In genomic region chr11:128343134-128343514, GRCh38 we compare ENCODE assay signal across 10 cellular contexts.
DNase-seq lines count a peak whose midpoint lies in the region; ATAC-seq and TF ChIP-seq lines count a peak whose summit lies in the region.
"Had no signal": no experiment of that assay in that cellular context is flagged by ENCODE, and none has a peak within 500 bp of the region (broad histone marks: within the 10 kb centered on the region; RNA-seq: fewer than 3 reads in every experiment).

No MANE protein-coding gene starts in this region.

- DNase-seq in H9 = no peak
- DNase-seq in activated CD4-positive, alpha-beta memory T cell treated with anti-CD3 and anti-CD28 coated beads for 36 hours = no peak
- no peak for DNase-seq in naive thymus-derived CD8-positive, alpha-beta T cell
- DNase-seq in DMS53 (lab: John Stamatoyannopoulos, UW) = no peak
- no peak for DNase-seq in ACHN
- no peak for DNase-seq in NCI-H748 (lab: John Stamatoyannopoulos, UW; ENCODE audit: unreplicated experiment)

- peak overlapping the region; percentile 42; the same call in 1 of the 2 replicates for H3K14ac ChIP-seq in H9 (ENCODE audit: insufficient read depth, low read length)

- no peaks in the 10 kb centered on the region for H3K79me2 ChIP-seq in H9 (ENCODE audit: insufficient read depth, low read length)

- H3K36me3 Mint-ChIP-seq in H9 (ENCODE audit: insufficient read depth in 1 of 3, low read depth in 3 of 3) = no peaks in the 10 kb centered on the region
- no peaks in the 10 kb centered on the region for H3K36me3 Mint-ChIP-seq in activated CD4-positive, alpha-beta memory T cell treated with anti-CD3 and anti-CD28 coated beads for 36 hours
- no peaks in the 10 kb centered on the region for H3K36me3 Mint-ChIP-seq in naive thymus-derived CD8-positive, alpha-beta T cell

- no peaks in the 10 kb centered on the region for H3K27me3 ChIP-seq in H9 (ENCODE audit: insufficient read depth, low read length)

- H3K9me3 Mint-ChIP-seq in H9 = no peaks in the 10 kb centered on the region
- no peaks in the 10 kb centered on the region for H3K9me3 Mint-ChIP-seq in activated CD4-positive, alpha-beta memory T cell treated with anti-CD3 and anti-CD28 coated beads for 36 hours
- H3K9me3 Mint-ChIP-seq in naive thymus-derived CD8-positive, alpha-beta T cell = peaks cover 0 to 11% (median 0%) of the 10 kb centered on the region in 9 donors
- H3K9me3 Mint-ChIP-seq: dendritic cell treated with granulocyte-macrophage colony-stimulating factor and Interleukin-4, amounts not matched to agents 40 ng/mL and 50 ng/mL, for 4 days had no signal

- no peak overlapping the region for H4K8ac ChIP-seq in H9 (replicated peaks; ENCODE audit: insufficient read length, low read depth, low read length)

- H2AK5ac ChIP-seq in H9 (ENCODE audit: insufficient read length, low read length) = no peak overlapping the region

- no peak overlapping the region for H3K56ac ChIP-seq in H9 (ENCODE audit: insufficient read length, low read depth, low read length)

- intact Hi-C loops in activated CD4-positive, alpha-beta memory T cell treated with anti-CD3 and anti-CD28 coated beads for 36 hours (cut with micrococcal nuclease) = loop anchor here (1.0 to 10.0 kb wide), 11 partner anchors 14 to 1662 kb away; partner anchors contain the start of genes FLI1 and PRDM10

- H3K9me3 ChIP-seq in H9 (ENCODE audit: control insufficient read depth, low read depth, low read length) = no peaks in the 10 kb centered on the region

- H3K23ac ChIP-seq in H9 (ENCODE audit: insufficient read length, low read depth, low read length) = no peak overlapping the region

- peaks cover 4% of the 10 kb centered on the region; the same call in 1 of the 2 replicates for H3K4me1 ChIP-seq in H9 (ENCODE audit: insufficient read depth, low read length)

- H3K27ac Mint-ChIP-seq in H9 = no peak overlapping the region; a peak in 1 of 7 replicates
- H3K27ac Mint-ChIP-seq in activated CD4-positive, alpha-beta memory T cell treated with anti-CD3 and anti-CD28 coated beads for 36 hours = peak overlapping the region; percentile 88
- H3K27ac Mint-ChIP-seq in naive thymus-derived CD8-positive, alpha-beta T cell = peak overlapping the region; percentile 97 to 100 (median 98)
- H3K27ac Mint-ChIP-seq: dendritic cell treated with granulocyte-macrophage colony-stimulating factor and Interleukin-4, amounts not matched to agents 40 ng/mL and 50 ng/mL, for 4 days had no signal

- H3K9ac ChIP-seq in H9 (ENCODE audit: extremely low read depth, insufficient read length, low read length) = no peak overlapping the region

- H2BK5ac ChIP-seq in H9 (ENCODE audit: insufficient read length, low read length) = no peak overlapping the region

- H4K20me1 ChIP-seq in H9 (ENCODE audit: control insufficient read depth, insufficient read depth, insufficient read length) = no peaks in the 10 kb centered on the region

- H3K4me2 ChIP-seq in H9 (ENCODE audit: insufficient read depth, insufficient read length, low read length) = no peak overlapping the region

- no peak overlapping the region for H2AFZ ChIP-seq in H9 (ENCODE audit: low read length)

- H2BK120ac ChIP-seq in H9 (ENCODE audit: low read depth, low read length, poor library complexity, severe bottlenecking) = no peak overlapping the region

- no peak overlapping the region for H3K18ac ChIP-seq in H9 (ENCODE audit: insufficient read length, low read depth, low read length)

- no peak overlapping the region for H2BK12ac ChIP-seq in H9 (ENCODE audit: insufficient read length, low read depth, low read length)

- peaks cover 22% of the 10 kb centered on the region in 2 experiments for H3K4me1 Mint-ChIP-seq in H9
- H3K4me1 Mint-ChIP-seq in activated CD4-positive, alpha-beta memory T cell treated with anti-CD3 and anti-CD28 coated beads for 36 hours (ENCODE audit: low read depth) = peaks cover 88% of the 10 kb centered on the region
- H3K4me1 Mint-ChIP-seq in naive thymus-derived CD8-positive, alpha-beta T cell = peaks cover 30 to 85% (median 72%) of the 10 kb centered on the region in 4 donors

- no peaks in the 10 kb centered on the region for H3K79me1 ChIP-seq in H9 (ENCODE audit: insufficient read depth, low read depth, low read length, poor library complexity, severe bottlenecking)

- no peaks in the 10 kb centered on the region for H3K27me3 Mint-ChIP-seq in H9 (ENCODE audit: low read depth)
- H3K27me3 Mint-ChIP-seq in activated CD4-positive, alpha-beta memory T cell treated with anti-CD3 and anti-CD28 coated beads for 36 hours = no peaks in the 10 kb centered on the region
- no peaks in the 10 kb centered on the region for H3K27me3 Mint-ChIP-seq in naive thymus-derived CD8-positive, alpha-beta T cell
- H3K27me3 Mint-ChIP-seq: dendritic cell treated with granulocyte-macrophage colony-stimulating factor and Interleukin-4, amounts not matched to agents 40 ng/mL and 50 ng/mL, for 4 days had no signal

- no peak overlapping the region for H3K4me3 Mint-ChIP-seq in H9
- H3K4me3 Mint-ChIP-seq in activated CD4-positive, alpha-beta memory T cell treated with anti-CD3 and anti-CD28 coated beads for 36 hours = peak overlapping the region; percentile 58
- H3K4me3 Mint-ChIP-seq in naive thymus-derived CD8-positive, alpha-beta T cell = peak overlapping the region in 6 of 10 donors; percentile 8 to 90 (median 79)
- H3K4me3 Mint-ChIP-seq: dendritic cell treated with granulocyte-macrophage colony-stimulating factor and Interleukin-4, amounts not matched to agents 40 ng/mL and 50 ng/mL, for 4 days had no signal

- CTCF ChIA-PET in activated CD4-positive, alpha-beta memory T cell treated with anti-CD3 and anti-CD28 coated beads for 36 hours (lab: Charles Lee) = interaction anchor here (0.7 to 7.2 kb wide), 8 partner anchors 16 to 59 kb away, joined by 4 to 49 read pairs (median 5); no protein-coding TSS in a partner anchor

- no peak overlapping the region for H2BK20ac ChIP-seq in H9 (ENCODE audit: low read depth, low read length, poor library complexity, severe bottlenecking)

- no peak overlapping the region for H4K91ac ChIP-seq in H9 (ENCODE audit: insufficient read length, low read depth, low read length)

- no peak overlapping the region for H3T11ph ChIP-seq in H9 (ENCODE audit: low read length)

- H2BK15ac ChIP-seq in H9 (ENCODE audit: low read depth, low read length) = no peak overlapping the region

- no peak overlapping the region for H3K4ac ChIP-seq in H9 (ENCODE audit: low read depth, low read length)

- no peak overlapping the region for H4K5ac ChIP-seq in H9 (ENCODE audit: insufficient read length, low read depth, low read length)

- ATAC-seq in GM18519 (IDR thresholded peaks at IDR 0.05; ENCODE audit: low FRiP score, unreplicated experiment) (peak; percentile 15), SK-N-SH treated with all-trans-retinoic acid at 6 μM for 48 hours (no peak)
- no peak for ATAC-seq in naive thymus-derived CD8-positive, alpha-beta T cell

- H3K27ac ChIP-seq in H9 (ENCODE audit: insufficient read length, low read depth, low read length) = no peak overlapping the region
- H3K27ac ChIP-seq: VCaP had no signal

- POLR2A ChIA-PET in activated CD4-positive, alpha-beta memory T cell treated with anti-CD3 and anti-CD28 coated beads for 36 hours (lab: Charles Lee) = interaction anchor here (0.7 to 5.6 kb wide), 19 partner anchors 9 to 180 kb away, joined by 3 to 93 read pairs (median 5); no protein-coding TSS in a partner anchor
- POLR2A ChIA-PET in naive thymus-derived CD8-positive, alpha-beta T cell (lab: Charles Lee) = interaction anchor here (0.9 to 2.9 kb wide), 9 partner anchors 10 to 140 kb away, joined by 3 to 24 read pairs (median 6); no protein-coding TSS in a partner anchor

- in situ Hi-C loops in ACHN (cut with HindIII; ENCODE audit: low pct_ligation_motif_present, low pct_unique_long_range_greater_than_20kb, low sequenced_read_pairs) = no loop called here

- no peaks in the 10 kb centered on the region for H3K23me2 ChIP-seq in H9 (ENCODE audit: insufficient read length, low read depth, low read length, poor library complexity, severe bottlenecking)

- TF ChIP-seq CTCF in H9 (conservative IDR thresholded peaks at IDR 0.05) = no peak

- no CpG with 5 or more reads among the region's 2 CpGs for WGBS in H9 (ENCODE audit: extremely low coverage, insufficient read length, low lambda C conversion rate)

TF ChIP-seq in SK-N-SH treated with all-trans-retinoic acid at 6 μM for 48 hours, 23 proteins besides CTCF, POLR2A, EP300 and RAD21 (continues in another document):
- TF ChIP-seq TOX (CRISPR knock-in tag; IDR thresholded peaks at IDR 0.05; ENCODE audit: borderline replicate concordance) = no peak
- no peak for TF ChIP-seq ZNF565 (CRISPR knock-in tag; conservative IDR thresholded peaks at IDR 0.05; ENCODE audit: low read depth)
- no peak for TF ChIP-seq ARNTL (CRISPR knock-in tag; IDR thresholded peaks at IDR 0.05; ENCODE audit: borderline replicate concordance, low read depth)
- no peak for TF ChIP-seq ESRRG (CRISPR knock-in tag; IDR thresholded peaks at IDR 0.05)
- TF ChIP-seq OSR1 (CRISPR knock-in tag; IDR thresholded peaks at IDR 0.05) = no peak
- TF ChIP-seq ZFP3 (CRISPR knock-in tag; IDR thresholded peaks at IDR 0.05) = no peak
- no peak for TF ChIP-seq CSDC2 (CRISPR knock-in tag; IDR thresholded peaks at IDR 0.05)
- TF ChIP-seq RARB (CRISPR knock-in tag; IDR thresholded peaks at IDR 0.05) = no peak
- TF ChIP-seq ZC3H10 (CRISPR knock-in tag; IDR thresholded peaks at IDR 0.05) = no peak
- no peak for TF ChIP-seq CREB5 (CRISPR knock-in tag; IDR thresholded peaks at IDR 0.05; ENCODE audit: low read depth)
- no peak for TF ChIP-seq GLIS3 (CRISPR knock-in tag; IDR thresholded peaks at IDR 0.05)
- no peak for TF ChIP-seq ZFP30 (CRISPR knock-in tag; IDR thresholded peaks at IDR 0.05)
- TF ChIP-seq TCF4 (CRISPR knock-in tag; IDR thresholded peaks at IDR 0.05; ENCODE audit: borderline replicate concordance) = no peak
- no peak for TF ChIP-seq PPARA (CRISPR knock-in tag; IDR thresholded peaks at IDR 0.05; ENCODE audit: borderline replicate concordance)

Comparison
In these comparisons a context has a peak if more than half of its experiments do, and no peak if none do; other contexts are left out.
1. H3K27ac Mint-ChIP-seq: peak in activated CD4-positive, alpha-beta memory T cell treated with anti-CD3 and anti-CD28 coated beads for 36 hours (single experiment) and naive thymus-derived CD8-positive, alpha-beta T cell (10 of 10); none in H9 (0 of 3).
2. H3K4me3 Mint-ChIP-seq: peak in activated CD4-positive, alpha-beta memory T cell treated with anti-CD3 and anti-CD28 coated beads for 36 hours (single experiment) and naive thymus-derived CD8-positive, alpha-beta T cell (6 of 10); none in H9 (0 of 2).